8 cellular contexts compared by ENCODE assay signal in genomic region chr19:45477713-45478453, GRCh38. TPM values are rescaled to one million over a fixed set of nuclear protein-coding genes. Genes with fewer than 3 reads are reported as not detected.
DNase-seq lines count a peak whose midpoint lies in the region; ATAC-seq and TF ChIP-seq lines count a peak whose summit lies in the region.

No MANE protein-coding gene starts in this region.

- H3K27ac ChIP-seq in sigmoid colon, result peak overlapping the region; percentile 87 to 96 (median 91)

- no peaks in the 10 kb centered on the region for H3K36me3 Mint-ChIP-seq in WTC11

- 2 to 7% methylated on average over 12 of the region's 12 CpGs for WGBS in sigmoid colon, 2 donors

- H3K4me3 ChIP-seq in foreskin fibroblast (ENCODE audit: low read depth in 1 of 2, low read length in 2 of 2) (peak overlapping the region; percentile 72 to 73), sigmoid colon (peak overlapping the region in 3 of 4 donors; percentile 44 to 53 (median 51))

- CTCF ChIA-PET in WTC11 (lab: Charles Lee), result interaction anchor here (0.6 to 7.1 kb wide), 39 partner anchors 8 to 599 kb away, joined by 3 to 325 read pairs (median 7); partner anchors contain the start of genes ERCC1, FOSB, OPA3 and PPM1N

- no peaks in the 10 kb centered on the region for H3K36me3 ChIP-seq in sigmoid colon

- ATAC-seq in HG03039 (IDR thresholded peaks at IDR 0.05; ENCODE audit: unreplicated experiment), result peak; percentile 6
- ATAC-seq in WTC11, result no peak
- no peak for ATAC-seq in HG03135 (IDR thresholded peaks at IDR 0.05; ENCODE audit: unreplicated experiment)

- H3K9me3 ChIP-seq in sigmoid colon, result no peaks in the 10 kb centered on the region

- H3K4me3 Mint-ChIP-seq in WTC11, result peak overlapping the region; percentile 69

- peaks cover 0 to 12% (median 8%) of the 10 kb centered on the region in 4 donors for H3K4me1 ChIP-seq in sigmoid colon

- peak overlapping the region; percentile 99 for H3K27ac Mint-ChIP-seq in WTC11

- no peak for TF ChIP-seq EP300 in sigmoid colon (IDR thresholded peaks at IDR 0.05)

- DNase-seq in COR-L47 (lab: John Stamatoyannopoulos, UW), result peak; percentile 75
- DNase-seq in WTC11 (ENCODE audit: low spot score), result no peak
- DNase-seq in foreskin fibroblast, result no peak
- DNase-seq in sigmoid colon, result no peak
- no peak for DNase-seq in GM03348 (ENCODE audit: low spot score)
- DNase-seq in 8988T, result no peak

- no peaks in the 10 kb centered on the region for H3K9me3 Mint-ChIP-seq in WTC11

- no peak for TF ChIP-seq CTCF in WTC11 (IDR thresholded peaks at IDR 0.05)
- no peak for TF ChIP-seq CTCF in foreskin fibroblast (IDR thresholded peaks at IDR 0.05; ENCODE audit: low read depth, low read length)
- no peak for TF ChIP-seq CTCF in sigmoid colon (IDR thresholded peaks at IDR 0.05)

- no peaks in the 10 kb centered on the region for H3K27me3 ChIP-seq in sigmoid colon

- peaks cover 55% of the 10 kb centered on the region for H3K27me3 Mint-ChIP-seq in WTC11 (ENCODE audit: low read depth)

- no peak for TF ChIP-seq POLR2A in sigmoid colon (IDR thresholded peaks at IDR 0.05)

- POLR2A ChIA-PET in WTC11 (lab: Charles Lee), result interaction anchor here (0.8 to 3.0 kb wide), 4 partner anchors 9 to 51 kb away, joined by 12 to 28 read pairs (median 14); partner anchors contain the start of gene FOSB

- intact Hi-C loops in sigmoid colon (cut with DNase I), result loop anchor here (1.0 kb wide), 1 partner anchor 39 kb away; no protein-coding TSS in a partner anchor

- peaks cover 27% of the 10 kb centered on the region for H3K4me1 Mint-ChIP-seq in WTC11

TF ChIP-seq in WTC11, 78 proteins besides CTCF, POLR2A, EP300 and RAD21:
- no peak for TF ChIP-seq GRHL2 (CRISPR knock-in tag; IDR thresholded peaks at IDR 0.05; ENCODE audit: insufficient replicate concordance, severe bottlenecking)
- no peak for TF ChIP-seq ZNF423 (CRISPR knock-in tag; IDR thresholded peaks at IDR 0.05)
- no peak for TF ChIP-seq NFATC4 (CRISPR knock-in tag; IDR thresholded peaks at IDR 0.05)
TF ChIP-seq in WTC11: peak in this region for 0.

RNA-seq across cellular contexts. Expression of gene FOSB, which starts 10.1 kb away (rescaled TPM):
- total RNA-seq in WTC11 (2021) (2.3 to 7.2 TPM (median 5.4 TPM) in 3 replicates), sigmoid colon (10 to 100 TPM in 3 of 4 donors, 1 to 10 TPM in 1; 1.1 to 28.1 (median 23.1) TPM)
- 10 to 100 TPM in 1 of 3 donors, 1 to 10 TPM in 2; 3.7 to 11.0 (median 5.4) TPM for polyA plus RNA-seq in sigmoid colon

RNA-seq across cellular contexts. Expression of gene RTN2, which starts 19.0 kb away (rescaled TPM):
- total RNA-seq in WTC11 (2021) (25.1 to 27.8 TPM (median 27.4 TPM) in 3 replicates), sigmoid colon (10 to 100 TPM; 15.0 to 23.5 (median 19.2) TPM)
- polyA plus RNA-seq in sigmoid colon, result 10 to 100 TPM in 2 of 3 donors, 1 to 10 TPM in 1; 9.5 to 15.0 (median 12.0) TPM

RNA-seq across cellular contexts. Expression of gene PPM1N, which starts 20.4 kb away (rescaled TPM):
- 10.3 to 15.1 TPM (median 14.2 TPM) in 3 replicates for total RNA-seq in WTC11 (2021)
- total RNA-seq in sigmoid colon, result 1 to 10 TPM; 1.2 to 2.5 (median 2.2) TPM
- 1 to 10 TPM; 3.0 to 4.2 (median 3.5) TPM for polyA plus RNA-seq in sigmoid colon

RNA-seq across cellular contexts. Expression of gene VASP, which starts 29.4 kb away (rescaled TPM):
- total RNA-seq in WTC11 (2021) (143 to 146 TPM (median 144 TPM) in 3 replicates), sigmoid colon (100 to 1,000 TPM; 101 to 205 (median 128) TPM)
- 100 to 1,000 TPM; 160 to 223 (median 164) TPM for polyA plus RNA-seq in sigmoid colon

RNA-seq across cellular contexts. Expression of gene ERCC1, which starts 54.2 kb away (rescaled TPM):
- total RNA-seq in WTC11 (2021) (43.7 to 60.6 TPM (median 60.1 TPM) in 3 replicates), sigmoid colon (10 to 100 TPM; 41.8 to 67.0 (median 64.4) TPM)
- polyA plus RNA-seq in sigmoid colon, result 10 to 100 TPM; 27.3 to 31.8 (median 30.1) TPM
